Comparison of ENCODE assay signal across 9 cellular contexts in the genomic region with DNA sequence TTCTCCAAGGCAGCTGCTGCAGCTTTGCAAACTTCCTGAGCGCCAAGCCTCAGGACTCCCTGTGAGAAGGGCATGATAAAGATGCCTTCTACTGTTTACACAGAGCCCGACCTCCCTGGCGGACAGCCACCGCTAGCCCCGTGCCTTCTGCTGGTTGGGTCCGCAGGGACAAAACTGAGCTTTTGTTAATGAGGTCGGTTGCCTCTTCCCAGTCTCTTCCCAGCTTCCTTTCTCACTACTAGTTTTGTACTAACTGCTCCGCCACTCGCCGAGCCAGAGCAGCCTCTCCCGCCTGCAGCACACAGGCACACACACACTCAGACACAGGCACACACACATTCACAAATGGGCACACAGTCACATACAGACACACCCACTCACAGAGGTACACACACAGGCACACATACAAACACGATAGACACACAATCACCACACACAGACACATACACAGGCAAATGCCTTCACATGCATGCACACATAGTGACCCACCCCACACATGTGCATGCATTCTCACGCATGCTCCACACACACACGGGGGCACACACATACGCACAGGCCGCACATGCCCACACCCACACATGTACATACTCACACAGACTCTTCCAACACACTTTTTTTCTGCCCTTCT. TPM values are rescaled to one million over a fixed set of nuclear protein-coding genes. Genes with fewer than 3 reads are reported as not detected.
DNase-seq lines count a peak whose midpoint lies in the region; ATAC-seq and TF ChIP-seq lines count a peak whose summit lies in the region.
"Had no signal": no experiment of that assay in that cellular context is flagged by ENCODE, and none has a peak within 500 bp of the region (broad histone marks: within the 10 kb centered on the region; RNA-seq: fewer than 3 reads in every experiment).

A gene with protein sequence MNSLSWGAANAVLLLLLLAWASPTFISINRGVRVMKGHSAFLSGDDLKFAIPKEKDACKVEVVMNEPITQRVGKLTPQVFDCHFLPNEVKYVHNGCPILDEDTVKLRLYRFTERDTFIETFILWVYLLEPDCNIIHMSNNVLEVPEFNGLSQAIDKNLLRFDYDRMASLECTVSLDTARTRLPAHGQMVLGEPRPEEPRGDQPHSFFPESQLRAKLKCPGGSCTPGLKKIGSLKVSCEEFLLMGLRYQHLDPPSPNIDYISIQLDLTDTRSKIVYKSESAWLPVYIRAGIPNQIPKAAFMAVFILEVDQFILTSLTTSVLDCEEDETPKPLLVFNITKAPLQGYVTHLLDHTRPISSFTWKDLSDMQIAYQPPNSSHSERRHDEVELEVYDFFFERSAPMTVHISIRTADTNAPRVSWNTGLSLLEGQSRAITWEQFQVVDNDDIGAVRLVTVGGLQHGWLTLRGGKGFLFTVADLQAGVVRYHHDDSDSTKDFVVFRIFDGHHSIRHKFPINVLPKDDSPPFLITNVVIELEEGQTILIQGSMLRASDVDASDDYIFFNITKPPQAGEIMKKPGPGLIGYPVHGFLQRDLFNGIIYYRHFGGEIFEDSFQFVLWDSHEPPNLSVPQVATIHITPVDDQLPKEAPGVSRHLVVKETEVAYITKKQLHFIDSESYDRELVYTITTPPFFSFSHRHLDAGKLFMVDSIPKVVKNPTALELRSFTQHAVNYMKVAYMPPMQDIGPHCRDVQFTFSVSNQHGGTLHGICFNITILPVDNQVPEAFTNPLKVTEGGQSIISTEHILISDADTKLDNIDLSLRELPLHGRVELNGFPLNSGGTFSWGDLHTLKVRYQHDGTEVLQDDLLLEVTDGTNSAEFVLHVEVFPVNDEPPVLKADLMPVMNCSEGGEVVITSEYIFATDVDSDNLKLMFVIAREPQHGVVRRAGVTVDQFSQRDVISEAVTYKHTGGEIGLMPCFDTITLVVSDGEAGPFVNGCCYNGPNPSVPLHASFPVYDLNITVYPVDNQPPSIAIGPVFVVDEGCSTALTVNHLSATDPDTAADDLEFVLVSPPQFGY (N-terminal part only) (minus strand): TSS at position 251 of the 628 bp plus-strand sequence. CDS start 41,451 bp downstream, outside the sequence.

- H3K4me1 Mint-ChIP-seq in WTC11: peaks cover 21% of the 10 kb centered on the region
- H3K4me1 Mint-ChIP-seq: activated naive CD4-positive, alpha-beta T cell treated with anti-CD3 and anti-CD28 coated beads, Interleukin-2, amount 50 U/mL, for 24 hours had no signal

- peak within 1 kb of the TSS; percentile 6 for H3K9ac ChIP-seq in HUES6 (ENCODE audit: low read length)
- H3K9ac ChIP-seq in iPS-18a (ENCODE audit: low read length): peak within 1 kb of the TSS; percentile 14
- no peak within 1 kb of the TSS for H3K9ac ChIP-seq in skeletal muscle satellite cell (ENCODE audit: low read depth, low read length)

- H3K9me3 ChIP-seq in HUES6 (ENCODE audit: control insufficient read depth, insufficient read depth, low read depth, low read length): no peaks in the 10 kb centered on the region
- no peaks in the 10 kb centered on the region for H3K9me3 ChIP-seq in iPS-18a (ENCODE audit: control insufficient read depth, low read depth, low read length)
- no peaks in the 10 kb centered on the region for H3K9me3 ChIP-seq in skeletal muscle satellite cell (replicated peaks; ENCODE audit: low read length)

- no peaks in the 10 kb centered on the region for H3K27me3 Mint-ChIP-seq in WTC11 (ENCODE audit: low read depth)

- POLR2A ChIA-PET in WTC11 (lab: Charles Lee): interaction anchor here (0.6 kb wide), 1 partner anchor 268 kb away, joined by 5 read pairs; no protein-coding TSS in a partner anchor

- TF ChIP-seq CTCF in WTC11 (IDR thresholded peaks at IDR 0.05): no peak

- no peaks in the 10 kb centered on the region for H3K9me3 Mint-ChIP-seq in WTC11
- H3K9me3 Mint-ChIP-seq: activated naive CD4-positive, alpha-beta T cell treated with anti-CD3 and anti-CD28 coated beads, Interleukin-2, amount 50 U/mL, for 24 hours had no signal

- H3K4me3 ChIP-seq in HUES6 (ENCODE audit: low read depth, low read length): peak within 1 kb of the TSS; percentile 44
- peak within 1 kb of the TSS; percentile 44 for H3K4me3 ChIP-seq in iPS-18a (ENCODE audit: low read length)
- peak within 1 kb of the TSS; percentile 32 for H3K4me3 ChIP-seq in skeletal muscle satellite cell (ENCODE audit: low read length)

- H3K27me3 ChIP-seq in HUES6 (ENCODE audit: control insufficient read depth, insufficient read depth, low read length) (no peaks in the 10 kb centered on the region), iPS-18a (ENCODE audit: control insufficient read depth, insufficient read depth, low read length) (no peaks in the 10 kb centered on the region), skeletal muscle satellite cell (ENCODE audit: control insufficient read depth, insufficient read depth, low read length) (no peaks in the 10 kb centered on the region)

- no peak within 1 kb of the TSS for H3K27ac Mint-ChIP-seq in WTC11
- H3K27ac Mint-ChIP-seq: activated naive CD4-positive, alpha-beta T cell treated with anti-CD3 and anti-CD28 coated beads, Interleukin-2, amount 50 U/mL, for 24 hours had no signal

- no peaks in the 10 kb centered on the region for H3K36me3 Mint-ChIP-seq in WTC11
- H3K36me3 Mint-ChIP-seq: activated naive CD4-positive, alpha-beta T cell treated with anti-CD3 and anti-CD28 coated beads, Interleukin-2, amount 50 U/mL, for 24 hours had no signal

- CTCF ChIA-PET in WTC11 (lab: Charles Lee): interaction anchor here (1.1 kb wide), 1 partner anchor 225 kb away, joined by 7 read pairs; no protein-coding TSS in a partner anchor

- no peak within 1 kb of the TSS for H3K4me3 Mint-ChIP-seq in WTC11
- H3K4me3 Mint-ChIP-seq: activated naive CD4-positive, alpha-beta T cell treated with anti-CD3 and anti-CD28 coated beads, Interleukin-2, amount 50 U/mL, for 24 hours had no signal

- DNase-seq in WTC11 (ENCODE audit: low spot score) (peak; percentile 68), SIG-M5 (lab: John Stamatoyannopoulos, UW) (no peak), RKO (ENCODE audit: low spot score) (no peak)

- peak; percentile 87 for ATAC-seq in WTC11
- no peak for ATAC-seq in HG02763 (IDR thresholded peaks at IDR 0.05; ENCODE audit: unreplicated experiment)
- ATAC-seq in GM19328 (IDR thresholded peaks at IDR 0.05; ENCODE audit: unreplicated experiment): no peak

- H3K4me2 ChIP-seq in skeletal muscle satellite cell (ENCODE audit: low read length): peak within 1 kb of the TSS; percentile 55

- H3K4me1 ChIP-seq in HUES6 (ENCODE audit: control insufficient read depth, insufficient read depth, low read length) (peaks cover 51% of the 10 kb centered on the region), iPS-18a (ENCODE audit: control insufficient read depth, low read depth, low read length) (peaks cover 47% of the 10 kb centered on the region), skeletal muscle satellite cell (ENCODE audit: control insufficient read depth, insufficient read depth, low read length) (no peaks in the 10 kb centered on the region)

- H3K36me3 ChIP-seq in HUES6 (ENCODE audit: control insufficient read depth, insufficient read depth, low read length): no peaks in the 10 kb centered on the region
- H3K36me3 ChIP-seq in iPS-18a (ENCODE audit: control insufficient read depth, low read depth, low read length): no peaks in the 10 kb centered on the region
- H3K36me3 ChIP-seq in skeletal muscle satellite cell (ENCODE audit: insufficient read depth, low read length): no peaks in the 10 kb centered on the region

- H3K27ac ChIP-seq in HUES6 (ENCODE audit: low read depth, low read length) (0 out of 2 replicates have a peak within 1 kb of the TSS, but pooled peaks have one; percentile 23), iPS-18a (ENCODE audit: low read length) (no peak within 1 kb of the TSS)

TF ChIP-seq in WTC11, 78 proteins besides CTCF, POLR2A, EP300 and RAD21 (continues in another document):
- no peak for TF ChIP-seq GTF2I (CRISPR knock-in tag; conservative IDR thresholded peaks at IDR 0.05)
- TF ChIP-seq SMAD4 (CRISPR knock-in tag; IDR thresholded peaks at IDR 0.05): no peak
- TF ChIP-seq, protein P1, sequence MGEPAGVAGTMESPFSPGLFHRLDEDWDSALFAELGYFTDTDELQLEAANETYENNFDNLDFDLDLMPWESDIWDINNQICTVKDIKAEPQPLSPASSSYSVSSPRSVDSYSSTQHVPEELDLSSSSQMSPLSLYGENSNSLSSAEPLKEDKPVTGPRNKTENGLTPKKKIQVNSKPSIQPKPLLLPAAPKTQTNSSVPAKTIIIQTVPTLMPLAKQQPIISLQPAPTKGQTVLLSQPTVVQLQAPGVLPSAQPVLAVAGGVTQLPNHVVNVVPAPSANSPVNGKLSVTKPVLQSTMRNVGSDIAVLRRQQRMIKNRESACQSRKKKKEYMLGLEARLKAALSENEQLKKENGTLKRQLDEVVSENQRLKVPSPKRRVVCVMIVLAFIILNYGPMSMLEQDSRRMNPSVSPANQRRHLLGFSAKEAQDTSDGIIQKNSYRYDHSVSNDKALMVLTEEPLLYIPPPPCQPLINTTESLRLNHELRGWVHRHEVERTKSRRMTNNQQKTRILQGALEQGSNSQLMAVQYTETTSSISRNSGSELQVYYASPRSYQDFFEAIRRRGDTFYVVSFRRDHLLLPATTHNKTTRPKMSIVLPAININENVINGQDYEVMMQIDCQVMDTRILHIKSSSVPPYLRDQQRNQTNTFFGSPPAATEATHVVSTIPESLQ (CRISPR knock-in tag; IDR thresholded peaks at IDR 0.05): no peak
- TF ChIP-seq, protein P2, sequence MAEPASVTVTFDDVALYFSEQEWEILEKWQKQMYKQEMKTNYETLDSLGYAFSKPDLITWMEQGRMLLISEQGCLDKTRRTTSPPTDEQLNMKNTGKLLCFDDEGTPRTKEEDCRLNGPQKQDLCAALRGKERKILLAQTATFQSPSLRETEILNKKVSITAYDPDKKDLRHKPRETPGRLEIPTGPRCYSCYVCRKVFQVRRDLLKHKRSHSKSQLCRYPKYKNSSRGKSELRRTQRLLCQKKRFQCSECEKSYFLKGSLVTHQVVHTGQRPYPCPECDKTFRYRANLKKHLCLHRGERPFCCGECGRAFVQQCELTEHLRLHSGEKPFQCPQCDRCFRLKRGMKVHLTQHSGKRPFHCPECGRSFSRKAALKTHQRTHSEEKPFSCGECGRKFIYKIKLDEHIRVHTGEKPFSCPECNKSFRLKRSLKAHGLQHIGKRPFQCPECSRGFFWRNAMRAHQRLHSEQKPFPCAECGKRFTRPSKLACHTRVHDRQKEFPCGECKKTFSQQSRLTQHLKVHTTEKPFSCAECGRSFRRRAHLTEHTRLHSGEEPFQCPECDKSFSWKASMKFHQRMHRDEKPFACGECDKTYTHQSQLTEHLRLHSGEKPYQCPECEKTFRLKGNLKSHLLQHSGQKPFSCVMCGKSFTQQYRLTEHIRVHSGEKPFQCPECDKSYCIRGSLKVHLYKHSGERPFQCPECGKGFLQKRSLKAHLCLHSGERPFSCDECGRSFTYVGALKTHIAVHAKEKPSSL (CRISPR knock-in tag; conservative IDR thresholded peaks at IDR 0.05): no peak
- no peak for TF ChIP-seq IRF2 (CRISPR knock-in tag; IDR thresholded peaks at IDR 0.05; ENCODE audit: borderline replicate concordance, low read depth)
- no peak for TF ChIP-seq ZNF138 (CRISPR knock-in tag; conservative IDR thresholded peaks at IDR 0.05)
- TF ChIP-seq TEAD1 (CRISPR knock-in tag; IDR thresholded peaks at IDR 0.05): no peak

RNA-seq across cellular contexts. Expression of the gene that starts here (rescaled TPM):
- total RNA-seq in WTC11 (2021): 2.8 to 3.6 TPM (median 3.0 TPM) in 3 replicates
- 0.22 and 0.76 TPM in 2 replicates for total RNA-seq in skeletal muscle satellite cell (2012; rRNA removed)
